In genomic region chr1:220272047-220272840, GRCh38 we compare ENCODE assay signal across 1 cellular context.
TF ChIP-seq lines count a peak whose summit lies in the region.

A gene with protein sequence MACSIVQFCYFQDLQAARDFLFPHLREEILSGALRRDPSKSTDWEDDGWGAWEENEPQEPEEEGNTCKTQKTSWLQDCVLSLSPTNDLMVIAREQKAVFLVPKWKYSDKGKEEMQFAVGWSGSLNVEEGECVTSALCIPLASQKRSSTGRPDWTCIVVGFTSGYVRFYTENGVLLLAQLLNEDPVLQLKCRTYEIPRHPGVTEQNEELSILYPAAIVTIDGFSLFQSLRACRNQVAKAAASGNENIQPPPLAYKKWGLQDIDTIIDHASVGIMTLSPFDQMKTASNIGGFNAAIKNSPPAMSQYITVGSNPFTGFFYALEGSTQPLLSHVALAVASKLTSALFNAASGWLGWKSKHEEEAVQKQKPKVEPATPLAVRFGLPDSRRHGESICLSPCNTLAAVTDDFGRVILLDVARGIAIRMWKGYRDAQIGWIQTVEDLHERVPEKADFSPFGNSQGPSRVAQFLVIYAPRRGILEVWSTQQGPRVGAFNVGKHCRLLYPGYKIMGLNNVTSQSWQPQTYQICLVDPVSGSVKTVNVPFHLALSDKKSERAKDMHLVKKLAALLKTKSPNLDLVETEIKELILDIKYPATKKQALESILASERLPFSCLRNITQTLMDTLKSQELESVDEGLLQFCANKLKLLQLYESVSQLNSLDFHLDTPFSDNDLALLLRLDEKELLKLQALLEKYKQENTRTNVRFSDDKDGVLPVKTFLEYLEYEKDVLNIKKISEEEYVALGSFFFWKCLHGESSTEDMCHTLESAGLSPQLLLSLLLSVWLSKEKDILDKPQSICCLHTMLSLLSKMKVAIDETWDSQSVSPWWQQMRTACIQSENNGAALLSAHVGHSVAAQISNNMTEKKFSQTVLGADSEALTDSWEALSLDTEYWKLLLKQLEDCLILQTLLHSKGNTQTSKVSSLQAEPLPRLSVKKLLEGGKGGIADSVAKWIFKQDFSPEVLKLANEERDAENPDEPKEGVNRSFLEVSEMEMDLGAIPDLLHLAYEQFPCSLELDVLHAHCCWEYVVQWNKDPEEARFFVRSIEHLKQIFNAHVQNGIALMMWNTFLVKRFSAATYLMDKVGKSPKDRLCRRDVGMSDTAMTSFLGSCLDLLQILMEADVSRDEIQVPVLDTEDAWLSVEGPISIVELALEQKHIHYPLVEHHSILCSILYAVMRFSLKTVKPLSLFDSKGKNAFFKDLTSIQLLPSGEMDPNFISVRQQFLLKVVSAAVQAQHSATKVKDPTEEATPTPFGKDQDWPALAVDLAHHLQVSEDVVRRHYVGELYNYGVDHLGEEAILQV (N-terminal part only) (minus strand): TSS chr1:220272453. CDS start chr1:220272337, 116 bp downstream.

TF ChIP-seq in HCT116, 20 proteins besides CTCF, POLR2A, EP300 and RAD21 (continued from another document):
- TF ChIP-seq, protein P1, sequence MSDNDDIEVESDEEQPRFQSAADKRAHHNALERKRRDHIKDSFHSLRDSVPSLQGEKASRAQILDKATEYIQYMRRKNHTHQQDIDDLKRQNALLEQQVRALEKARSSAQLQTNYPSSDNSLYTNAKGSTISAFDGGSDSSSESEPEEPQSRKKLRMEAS (IDR thresholded peaks at IDR 0.05), result peak; percentile 93
- TF ChIP-seq CBX3 (IDR thresholded peaks at IDR 0.05; ENCODE audit: low read depth), result peak; percentile 68; the same call in 1 of the 2 replicates
